ENCODE assay signal across 12 cellular contexts in genomic region chr10:104308439-104308903, GRCh38. TPM values are rescaled to one million over a fixed set of nuclear protein-coding genes. Genes with fewer than 3 reads are reported as not detected.
DNase-seq lines count a peak whose midpoint lies in the region; ATAC-seq, FAIRE-seq and TF ChIP-seq lines count a peak whose summit lies in the region.
"Had no signal": no experiment of that assay in that cellular context is flagged by ENCODE, and none has a peak within 500 bp of the region (broad histone marks: within the 10 kb centered on the region; RNA-seq: fewer than 3 reads in every experiment).

No MANE protein-coding gene starts in this region.

- CTCF ChIA-PET in CD4-positive, alpha-beta T cell (lab: Charles Lee): interaction anchor here (1.8 to 6.0 kb wide), 3 partner anchors 13 to 43 kb away, joined by 5 to 107 read pairs (median 6); partner anchors contain the start of genes CFAP58 and ITPRIP

- H3K27ac Mint-ChIP-seq in CD4-positive, alpha-beta T cell: peak overlapping the region; percentile 71
- peak overlapping the region; percentile 5 for H3K27ac Mint-ChIP-seq in activated T-helper 17 cell treated with anti-CD3 and anti-CD28 coated beads, Interleukin-2, amount 50 U/mL, for 72 hours
- no peak overlapping the region for H3K27ac Mint-ChIP-seq in nephron progenitor cell

- intact Hi-C loops in CD4-positive, alpha-beta T cell (cut with DNase I, micrococcal nuclease): loop anchor here in 1 of 2 experiments (1.0 to 2.0 kb wide), 2 partner anchors 14 to 20 kb away; no protein-coding TSS in a partner anchor

- TF ChIP-seq CTCF in CD4-positive, alpha-beta T cell (IDR thresholded peaks at IDR 0.05): no peak
- TF ChIP-seq CTCF in nephron progenitor cell (IDR thresholded peaks at IDR 0.05) (no peak), D721Med (IDR thresholded peaks at IDR 0.05; ENCODE audit: insufficient read depth, missing control alignments) (no peak)

- H3K9me3 Mint-ChIP-seq in CD4-positive, alpha-beta T cell: no peaks in the 10 kb centered on the region
- no peaks in the 10 kb centered on the region for H3K9me3 Mint-ChIP-seq in activated T-helper 17 cell treated with anti-CD3 and anti-CD28 coated beads, Interleukin-2, amount 50 U/mL, for 72 hours
- H3K9me3 Mint-ChIP-seq in nephron progenitor cell: peaks cover 4% of the 10 kb centered on the region

- peak; percentile 69 for ATAC-seq in CD4-positive, alpha-beta T cell (ENCODE audit: poor library complexity)
- ATAC-seq in GM19035 (IDR thresholded peaks at IDR 0.05; ENCODE audit: unreplicated experiment) (peak; percentile 76), HG02973 (IDR thresholded peaks at IDR 0.05; ENCODE audit: unreplicated experiment) (peak; percentile 72)
- ATAC-seq in activated T-helper 17 cell treated with anti-CD3 and anti-CD28 coated beads, Interleukin-2, amount 50 U/mL, for 72 hours (replicated peaks): peak; percentile 77

- FAIRE-seq in D721Med (lab: Jason Lieb, UNC): no peak
- FAIRE-seq: endothelial cell of umbilical vein, TTC549 had no signal

- no peaks in the 10 kb centered on the region for H3K27me3 Mint-ChIP-seq in CD4-positive, alpha-beta T cell
- no peaks in the 10 kb centered on the region for H3K27me3 Mint-ChIP-seq in activated T-helper 17 cell treated with anti-CD3 and anti-CD28 coated beads, Interleukin-2, amount 50 U/mL, for 72 hours
- no peaks in the 10 kb centered on the region for H3K27me3 Mint-ChIP-seq in nephron progenitor cell (ENCODE audit: low read depth, poor library complexity)

- POLR2A ChIA-PET in CD4-positive, alpha-beta T cell (lab: Charles Lee): interaction anchor here (1.0 to 4.9 kb wide), 5 partner anchors 13 to 43 kb away, joined by 3 to 99 read pairs (median 30); partner anchors contain the start of gene ITPRIP

- DNase-seq in CD4-positive, alpha-beta T cell: peak in 1 of 10 experiments; percentile 40
- DNase-seq in NCI-H1105 treated with DMSO at 0.1 percent for 48 hours (lab: John Stamatoyannopoulos, UW) (no peak), nephron progenitor cell (no peak), D721Med (ENCODE audit: insufficient read length, low spot score) (no peak)
- DNase-seq in activated effector memory CD4-positive, alpha-beta T cell treated with Interleukin-2 at 50 U/mL for 16 hours: no peak
- DNase-seq: testis had no signal

- no peaks in the 10 kb centered on the region for H3K9me3 ChIP-seq in CD4-positive, alpha-beta T cell (ENCODE audit: control insufficient read depth, low read length)
- H3K9me3 ChIP-seq: testis had no signal

- peak overlapping the region; percentile 63 for H3K4me3 Mint-ChIP-seq in CD4-positive, alpha-beta T cell
- H3K4me3 Mint-ChIP-seq in activated T-helper 17 cell treated with anti-CD3 and anti-CD28 coated beads, Interleukin-2, amount 50 U/mL, for 72 hours: peak overlapping the region; percentile 32
- no peak overlapping the region for H3K4me3 Mint-ChIP-seq in nephron progenitor cell

- H3K4me1 Mint-ChIP-seq in CD4-positive, alpha-beta T cell (ENCODE audit: low read depth): peaks cover 83% of the 10 kb centered on the region
- H3K4me1 Mint-ChIP-seq in activated T-helper 17 cell treated with anti-CD3 and anti-CD28 coated beads, Interleukin-2, amount 50 U/mL, for 72 hours: peaks cover 37% of the 10 kb centered on the region
- H3K4me1 Mint-ChIP-seq in nephron progenitor cell: peaks cover 34% of the 10 kb centered on the region

- no peak overlapping the region for H3K27ac ChIP-seq in CD4-positive, alpha-beta T cell (ENCODE audit: low read depth, low read length)
- H3K27ac ChIP-seq: parathyroid adenoma, testis had no signal

- peaks cover 38% of the 10 kb centered on the region for H3K36me3 Mint-ChIP-seq in CD4-positive, alpha-beta T cell (ENCODE audit: low read depth)
- peaks cover 18% of the 10 kb centered on the region for H3K36me3 Mint-ChIP-seq in activated T-helper 17 cell treated with anti-CD3 and anti-CD28 coated beads, Interleukin-2, amount 50 U/mL, for 72 hours (ENCODE audit: low read depth)
- H3K36me3 Mint-ChIP-seq in nephron progenitor cell (ENCODE audit: low read depth): peaks cover 32% of the 10 kb centered on the region

- H3K27me3 ChIP-seq in CD4-positive, alpha-beta T cell (ENCODE audit: control insufficient read depth, insufficient read depth, low read length): no peaks in the 10 kb centered on the region
- H3K27me3 ChIP-seq: testis had no signal

RNA-seq across cellular contexts. Expression of gene ITPRIP, which starts 29.8 kb away (rescaled TPM):
- 100 to 1,000 TPM; 127 to 133 TPM for total RNA-seq in CD4-positive, alpha-beta T cell
- total RNA-seq in activated T-helper 17 cell treated with anti-CD3 and anti-CD28 coated beads, Interleukin-2, amount 50 U/mL, for 72 hours: 10 to 100 TPM; 10.1 to 19.1 TPM

RNA-seq across cellular contexts. Expression of gene GSTO2, which starts 39.5 kb away (rescaled TPM):
- total RNA-seq in CD4-positive, alpha-beta T cell: 1 to 10 TPM in 1 of 2 experiments, under 1 TPM in 1; 0.77 to 1.2 TPM
- 1 to 10 TPM in 1 of 2 donors, under 1 TPM in 1; 0.28 to 1.4 TPM for total RNA-seq in activated T-helper 17 cell treated with anti-CD3 and anti-CD28 coated beads, Interleukin-2, amount 50 U/mL, for 72 hours

RNA-seq across cellular contexts. Expression of gene CFAP58, which starts 45.2 kb away (rescaled TPM):
- total RNA-seq in CD4-positive, alpha-beta T cell: not detected
- 1 to 10 TPM; 1.3 to 2.2 TPM for total RNA-seq in activated T-helper 17 cell treated with anti-CD3 and anti-CD28 coated beads, Interleukin-2, amount 50 U/mL, for 72 hours

RNA-seq across cellular contexts. Expression of gene GSTO1, which starts 53.8 kb away (rescaled TPM):
- 10 to 100 TPM; 23.9 to 26.1 TPM for total RNA-seq in CD4-positive, alpha-beta T cell
- total RNA-seq in activated T-helper 17 cell treated with anti-CD3 and anti-CD28 coated beads, Interleukin-2, amount 50 U/mL, for 72 hours: 100 to 1,000 TPM; 226 to 258 TPM

Comparison
In these comparisons a context has a peak if more than half of its experiments do, and no peak if none do; other contexts are left out.
1. RNA of gene ITPRIP, which starts 29.8 kb away (total RNA-seq): 127 to 133 TPM in CD4-positive, alpha-beta T cell; 10.1 to 19.1 TPM in activated T-helper 17 cell treated with anti-CD3 and anti-CD28 coated beads, Interleukin-2, amount 50 U/mL, for 72 hours; every median in the first group is over 4 times any median in the second.
2. Peak in every context shown above with its lines, with median percentiles within 50 percentile points of each other: ATAC-seq.